Comparison of ENCODE assay signal across 10 cellular contexts in genomic region chr15:70327328-70328136, GRCh38.
DNase-seq lines count a peak whose midpoint lies in the region; ATAC-seq, FAIRE-seq and TF ChIP-seq lines count a peak whose summit lies in the region.
"Had no signal": no experiment of that assay in that cellular context is flagged by ENCODE, and none has a peak within 500 bp of the region (broad histone marks: within the 10 kb centered on the region; RNA-seq: fewer than 3 reads in every experiment).

No MANE protein-coding gene starts in this region.

- ATAC-seq in heart left ventricle = peak in 3 of 4 donors; percentile 22 to 39 (median 32)
- ATAC-seq in Right ventricle myocardium superior (ENCODE audit: poor library complexity) = no peak
- no peak for ATAC-seq in HG02981 (IDR thresholded peaks at IDR 0.05; ENCODE audit: unreplicated experiment)
- no peak for ATAC-seq in HG02970 (IDR thresholded peaks at IDR 0.05; ENCODE audit: low FRiP score, unreplicated experiment)

- no peak for TF ChIP-seq CTCF in heart left ventricle (IDR thresholded peaks at IDR 0.05)

- H3K4me3 ChIP-seq in heart left ventricle (no peak overlapping the region), SJCRH30 (no peak overlapping the region), small intestine (ENCODE audit: low read depth in 1 of 2, low read length in 2 of 2) (no peak overlapping the region)
- H3K4me3 ChIP-seq: pancreas had no signal

- H3K27me3 ChIP-seq in heart left ventricle = no peaks in the 10 kb centered on the region
- no peaks in the 10 kb centered on the region for H3K27me3 ChIP-seq in SJCRH30
- H3K27me3 ChIP-seq in small intestine (ENCODE audit: control insufficient read depth in 2 of 2, insufficient read depth in 2 of 2, low read length in 2 of 2) = no peaks in the 10 kb centered on the region
- H3K27me3 ChIP-seq: pancreas had no signal

- 53 to 56% (median 55%) methylated on average over 5 of the region's 5 CpGs for WGBS in heart left ventricle, 4 donors
- 71 to 80% (median 71%) methylated on average over 5 of the region's 5 CpGs for WGBS in small intestine, 3 donors

- DNase-seq in heart left ventricle (no peak), Right ventricle myocardium superior (no peak), SJCRH30 (peak; percentile 40 to 69), glomerular visceral epithelial cell (ENCODE audit: extremely low spot score) (peak; percentile 80), small intestine (no peak), NCI-H345 treated with DMSO at 0.1 percent for 48 hours (lab: John Stamatoyannopoulos, UW; ENCODE audit: unreplicated experiment) (no peak)
- DNase-seq: CD4-positive, CD25-positive, alpha-beta regulatory T cell; pancreas had no signal

- H3K36me3 ChIP-seq in heart left ventricle (no peaks in the 10 kb centered on the region), SJCRH30 (no peaks in the 10 kb centered on the region), small intestine (ENCODE audit: control insufficient read depth in 2 of 2, insufficient read depth in 2 of 2, low read length in 2 of 2) (no peaks in the 10 kb centered on the region)
- H3K36me3 ChIP-seq: pancreas had no signal

- intact Hi-C loops in heart left ventricle (cut with DNase I) = loop anchor here in 1 of 10 donors (10.0 kb wide), 1 partner anchor 143 kb away; no protein-coding TSS in a partner anchor
- intact Hi-C loops in Right ventricle myocardium superior (cut with DNase I) = no loop called here

- FAIRE-seq in small intestine (lab: Jason Lieb, UNC) = no peak
- FAIRE-seq: pancreas had no signal

- H3K4me1 ChIP-seq in heart left ventricle = peaks cover 0 to 51% (median 23%) of the 10 kb centered on the region in 12 donors
- peaks cover 28% of the 10 kb centered on the region for H3K4me1 ChIP-seq in SJCRH30
- H3K4me1 ChIP-seq in small intestine (ENCODE audit: control insufficient read depth in 2 of 2, insufficient read depth in 1 of 2, low read depth in 1 of 2, low read length in 1 of 2) = peaks cover 0 to 3% of the 10 kb centered on the region in 2 donors
- H3K4me1 ChIP-seq: pancreas had no signal

- H3K9me3 ChIP-seq in heart left ventricle (peaks cover 0 to 7% (median 0%) of the 10 kb centered on the region in 12 donors), SJCRH30 (replicated peaks) (0 out of 2 replicates have a peak, but pooled peaks cover 2% of the 10 kb centered on the region), small intestine (ENCODE audit: control insufficient read depth, low read depth) (no peaks in the 10 kb centered on the region)
- H3K9me3 ChIP-seq: pancreas had no signal

- peak overlapping the region in 4 of 12 donors; percentile 8 to 66 (median 42) for H3K27ac ChIP-seq in heart left ventricle
- no peak overlapping the region for H3K27ac ChIP-seq in SJCRH30
- no peak overlapping the region for H3K27ac ChIP-seq in small intestine (ENCODE audit: low read depth in 1 of 2, low read length in 1 of 2)
- H3K27ac ChIP-seq: pancreas had no signal

- no peak for TF ChIP-seq POLR2A in heart left ventricle (IDR thresholded peaks at IDR 0.05)

Comparison
In these comparisons a context has a peak if more than half of its experiments do, and no peak if none do; other contexts are left out.
1. ATAC-seq: peak in heart left ventricle (3 of 4); none in Right ventricle myocardium superior (single experiment), HG02981 (single experiment) and HG02970 (single experiment).
2. DNase-seq: peak in SJCRH30 (2 of 2) and glomerular visceral epithelial cell (single experiment); none in heart left ventricle (0 of 5), Right ventricle myocardium superior (single experiment), small intestine (single experiment) and NCI-H345 treated with DMSO at 0.1 percent for 48 hours (single experiment).